In the genomic region with DNA sequence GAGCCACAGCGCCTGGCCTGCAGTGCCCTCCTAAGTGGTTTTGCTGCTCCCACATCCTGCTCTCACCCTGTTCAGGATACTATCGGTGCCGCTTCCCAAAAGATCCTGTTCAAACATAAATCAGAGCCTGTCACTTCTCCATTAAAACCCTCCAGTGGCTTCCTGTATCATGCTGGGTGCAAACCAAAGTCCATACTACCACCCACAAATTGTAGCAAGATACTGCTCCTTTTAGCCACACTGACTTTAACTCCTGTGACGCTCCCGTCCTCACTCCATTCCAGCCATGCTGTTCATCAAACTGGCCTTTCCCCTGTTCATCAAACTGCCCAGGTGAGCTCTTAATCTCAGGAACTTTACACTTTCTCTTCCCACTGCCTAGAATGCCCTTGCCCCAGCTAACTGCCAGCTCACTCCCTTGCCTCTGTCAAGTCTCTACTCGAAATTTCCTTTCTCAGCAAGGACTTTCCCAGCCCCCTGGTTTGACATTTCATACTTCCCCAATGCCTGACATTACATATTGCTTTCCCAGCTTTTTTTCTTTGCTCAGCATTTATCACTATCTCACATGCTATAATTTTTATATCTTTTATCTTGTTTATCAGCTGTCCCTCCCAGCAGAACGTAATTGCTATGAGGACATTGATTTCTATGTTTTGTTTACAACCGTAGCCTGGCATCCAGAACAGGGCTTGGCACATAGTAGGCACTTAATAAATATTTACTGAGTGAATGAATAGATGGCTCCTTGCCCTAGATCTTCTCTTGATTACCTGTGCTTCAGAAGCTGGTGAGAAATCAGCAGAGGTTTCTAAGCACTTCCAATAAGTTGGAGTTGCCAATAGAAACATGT, we compare ENCODE assay signal across 1 cellular context.
TF ChIP-seq lines count a peak whose summit lies in the region.

No MANE protein-coding gene starts in this region.

TF ChIP-seq in HCT116, 20 proteins besides CTCF, POLR2A, EP300 and RAD21 (continued from another document):
- TF ChIP-seq ZBTB33 (IDR thresholded peaks at IDR 0.05; ENCODE audit: extremely low read depth, insufficient replicate concordance, low read length) (no peak), ZNF274 (IDR thresholded peaks at IDR 0.05; ENCODE audit: low read depth, low read length) (no peak), MAX (IDR thresholded peaks at IDR 0.05) (no peak), EZH2phosphoT487 (IDR thresholded peaks at IDR 0.05; ENCODE audit: borderline replicate concordance) (no peak), CBX3 (IDR thresholded peaks at IDR 0.05; ENCODE audit: low read depth) (no peak), ZFX (IDR thresholded peaks at IDR 0.05) (no peak), JUND (IDR thresholded peaks at IDR 0.05) (no peak), POLR2AphosphoS5 (IDR thresholded peaks at IDR 0.05; ENCODE audit: low read depth, low read length) (peak; percentile 62), FOSL1 (IDR thresholded peaks at IDR 0.05; ENCODE audit: low read depth) (no peak)
TF ChIP-seq in HCT116: peak in this region for 3.
